Comparison of ENCODE assay signal across 8 cellular contexts in genomic region chr5:150412319-150413175, GRCh38. TPM values are rescaled to one million over a fixed set of nuclear protein-coding genes. Genes with fewer than 3 reads are reported as not detected.
A peak's percentile ranks its signal among the peaks of the same experiment; 100 is the strongest.
DNase-seq lines count a peak whose midpoint lies in the region; ATAC-seq, FAIRE-seq and TF ChIP-seq lines count a peak whose summit lies in the region.

TSS of gene CD74 (minus strand) at chr5:150412910. CDS start at chr5:150412749, 161 bp downstream.

- H3K27me3 Mint-ChIP-seq in CD8-positive, alpha-beta memory T cell: peaks cover 0 to 1% of the 10 kb centered on the region in 2 donors
- H3K27me3 Mint-ChIP-seq in IgD-negative memory B cell: peaks cover 4% of the 10 kb centered on the region

- intact Hi-C loops in HepG2 (cut with micrococcal nuclease; ENCODE audit: unreplicated experiment): loop anchor here (1.0 to 2.0 kb wide), 2 partner anchors 16 to 22 kb away; no protein-coding TSS in a partner anchor

- peak within 1 kb of the TSS; percentile 96 for H3K4me3 ChIP-seq in CD8-positive, alpha-beta memory T cell (ENCODE audit: low read length)
- H3K4me3 ChIP-seq in HepG2 (replicated peaks in 1 of 3; ENCODE audit: insufficient read depth in 1 of 3, low read depth in 2 of 3, low read length in 3 of 3): peak within 1 kb of the TSS; percentile 49 to 71 (median 55)

- no peaks in the 10 kb centered on the region for H4K20me1 ChIP-seq in HepG2 (ENCODE audit: insufficient read depth, low read length)

- H3K36me3 Mint-ChIP-seq in CD8-positive, alpha-beta memory T cell: peaks cover 0 to 25% (median 2%) of the 10 kb centered on the region in 3 donors
- H3K36me3 Mint-ChIP-seq in IgD-negative memory B cell: peaks cover 34% of the 10 kb centered on the region

- POLR2A ChIA-PET in CD8-positive, alpha-beta memory T cell (lab: Charles Lee): interaction anchor here (0.6 to 4.2 kb wide), 5 partner anchors 13 to 37 kb away, joined by 3 to 37 read pairs (median 6); partner anchors contain the start of gene RPS14
- POLR2A ChIA-PET in HepG2 (lab: Yijun Ruan, JAX): interaction anchor here (0.7 to 3.8 kb wide), 16 partner anchors 9 to 386 kb away, joined by 3 to 33 read pairs (median 5); partner anchors contain the start of genes ARSI and RPS14

- peak; percentile 76 for ATAC-seq in GM21381 (IDR thresholded peaks at IDR 0.05; ENCODE audit: unreplicated experiment)
- ATAC-seq in HepG2: peak; percentile 90

- H3K9me3 Mint-ChIP-seq in CD8-positive, alpha-beta memory T cell: peaks cover 0 to 1% (median 0%) of the 10 kb centered on the region in 5 donors
- peaks cover 0 to 3% (median 0%) of the 10 kb centered on the region in 3 donors for H3K9me3 Mint-ChIP-seq in IgD-negative memory B cell

- TF ChIP-seq POLR2A in HepG2 (IDR thresholded peaks at IDR 0.05; ENCODE audit: insufficient read depth in 1 of 2, low read depth in 2 of 2, low read length in 2 of 2): peak; percentile 88 to 91

- peaks cover 5% of the 10 kb centered on the region for H3K79me2 ChIP-seq in HepG2 (ENCODE audit: insufficient read depth, low read length)

- BruUV-seq in HepG2 (replicated peaks; lab: Mats Ljungman, UMichigan): TSS peak; percentile 79

- TF ChIP-seq EP300 in HepG2 (IDR thresholded peaks at IDR 0.05; ENCODE audit: low read depth in 2 of 2, low read length in 2 of 2) (no peak), HepG2 (CRISPR knock-in tag; IDR thresholded peaks at IDR 0.05; ENCODE audit: borderline replicate concordance) (no peak)

- CTCF ChIA-PET in CD8-positive, alpha-beta memory T cell (lab: Charles Lee): interaction anchor here (1.1 to 4.7 kb wide), 10 partner anchors 9 to 54 kb away, joined by 3 to 31 read pairs (median 4); partner anchors contain the start of gene RPS14
- CTCF ChIA-PET in HepG2 (lab: Yijun Ruan, JAX; ENCODE audit: low intra/inter-chr PET ratio, low total read pairs): interaction anchor here (1.8 kb wide), 1 partner anchor 23 kb away, joined by 5 read pairs; no protein-coding TSS in a partner anchor

- H3K4me2 ChIP-seq in HepG2 (ENCODE audit: low read depth, low read length): peak within 1 kb of the TSS; percentile 97

- H3K9ac ChIP-seq in HepG2 (ENCODE audit: insufficient read depth, low read depth, low read length): peak within 1 kb of the TSS; percentile 65

- peak within 1 kb of the TSS; percentile 82 for H2AFZ ChIP-seq in HepG2 (ENCODE audit: low read length)

- 0 out of 2 replicates have a peak, but pooled peaks have one; percentile 20 for TF ChIP-seq CTCF in HepG2 (CRISPR knock-in tag; IDR thresholded peaks at IDR 0.05)

- H3K4me1 ChIP-seq in CD8-positive, alpha-beta memory T cell (ENCODE audit: insufficient read depth, low read length): peaks cover 46% of the 10 kb centered on the region
- H3K4me1 ChIP-seq in HepG2 (ENCODE audit: insufficient read depth, low read length): peaks cover 38% of the 10 kb centered on the region

- no peaks in the 10 kb centered on the region for H3K9me3 ChIP-seq in CD8-positive, alpha-beta memory T cell (ENCODE audit: low read length)
- H3K9me3 ChIP-seq in HepG2 (ENCODE audit: low read length): no peaks in the 10 kb centered on the region

- peak within 1 kb of the TSS; percentile 98 to 100 (median 100) for H3K27ac Mint-ChIP-seq in CD8-positive, alpha-beta memory T cell
- H3K27ac Mint-ChIP-seq in IgD-negative memory B cell: peak within 1 kb of the TSS; percentile 100

- no peak for TF ChIP-seq RAD21 in HepG2 (CRISPR knock-in tag; IDR thresholded peaks at IDR 0.05)

- peak within 1 kb of the TSS; percentile 96 for H3K27ac ChIP-seq in CD8-positive, alpha-beta memory T cell (ENCODE audit: low read depth, low read length)
- peak within 1 kb of the TSS; percentile 74 for H3K27ac ChIP-seq in HepG2 (ENCODE audit: extremely low read length, insufficient read depth, low read length)

- in situ Hi-C loops in HepG2 (cut with HindIII; ENCODE audit: extremely low pct_ligation_motif_present, low pct_unique_long_range_greater_than_20kb): no loop called here

- H3K36me3 ChIP-seq in CD8-positive, alpha-beta memory T cell (ENCODE audit: insufficient read depth, low read length): peaks cover 5% of the 10 kb centered on the region
- no peaks in the 10 kb centered on the region for H3K36me3 ChIP-seq in HepG2 (replicated peaks in 1 of 2; ENCODE audit: control insufficient read depth in 1 of 2, insufficient read depth in 2 of 2, low read length in 2 of 2)

- WGBS in HepG2 (ENCODE audit: low lambda C conversion rate): 6% methylated on average over 17 of the region's 20 CpGs

- peak within 1 kb of the TSS; percentile 96 to 99 (median 97) for H3K4me3 Mint-ChIP-seq in CD8-positive, alpha-beta memory T cell
- peak within 1 kb of the TSS; percentile 97 to 100 (median 100) for H3K4me3 Mint-ChIP-seq in IgD-negative memory B cell

- FAIRE-seq in HepG2 (lab: Jason Lieb, UNC): peak; percentile 23

- H3K27me3 ChIP-seq in CD8-positive, alpha-beta memory T cell (ENCODE audit: insufficient read depth, low read length, poor library complexity, severe bottlenecking): no peaks in the 10 kb centered on the region
- H3K27me3 ChIP-seq in HepG2 (ENCODE audit: control insufficient read depth in 1 of 2, insufficient read depth in 2 of 2, low read length in 2 of 2): no peaks in the 10 kb centered on the region

- peaks cover 42 to 51% (median 46%) of the 10 kb centered on the region in 3 donors for H3K4me1 Mint-ChIP-seq in CD8-positive, alpha-beta memory T cell
- H3K4me1 Mint-ChIP-seq in IgD-negative memory B cell: peaks cover 27 to 31% (median 29%) of the 10 kb centered on the region in 3 donors

- peak; percentile 89 to 97 (median 94) for DNase-seq in CD8-positive, alpha-beta memory T cell
- peak; percentile 77 to 83 for DNase-seq in activated CD4-positive, alpha-beta T cell treated with anti-CD3 and anti-CD28 coated beads for 24 hours (ENCODE audit: low read depth in 2 of 2)
- DNase-seq in cerebellum (ENCODE audit: low spot score) (peak; percentile 54), HepG2 (ENCODE audit: low spot score) (peak; percentile 90), NCI-H2081 treated with DMSO at 0.1 percent for 48 hours (lab: John Stamatoyannopoulos, UW) (no peak)
- peak; percentile 73 to 84 (median 82) for DNase-seq in stimulated activated CD4-positive, alpha-beta T cell treated with anti-CD3 and anti-CD28 coated beads, TNF-alpha, amount 100 ng/mL, for 1 hour (ENCODE audit: low read depth in 3 of 3, low spot score in 1 of 3)

TF ChIP-seq in HepG2, 621 proteins besides CTCF, POLR2A, EP300 and RAD21 (continues in another document):
- no peak for TF ChIP-seq ZFAT (CRISPR knock-in tag; conservative IDR thresholded peaks at IDR 0.05)
- TF ChIP-seq ZNF275 (CRISPR knock-in tag; IDR thresholded peaks at IDR 0.05; ENCODE audit: borderline replicate concordance): no peak
- peak; percentile 60; the same call in 1 of the 2 replicates for TF ChIP-seq TBX2 (CRISPR knock-in tag; IDR thresholded peaks at IDR 0.05; ENCODE audit: borderline replicate concordance)
- TF ChIP-seq ATF7 (IDR thresholded peaks at IDR 0.05): no peak
- TF ChIP-seq ATF7 (CRISPR knock-in tag; IDR thresholded peaks at IDR 0.05): peak; percentile 28; the same call in 1 of the 2 replicates

RNA-seq across cellular contexts. Expression of gene CD74, which starts in this region (rescaled TPM):
- 100 to 1,000 TPM; 319 to 324 TPM for total RNA-seq in CD8-positive, alpha-beta memory T cell
- polyA plus RNA-seq in CD8-positive, alpha-beta memory T cell: 1,273 TPM
- polyA plus RNA-seq in IgD-negative memory B cell (29,718 TPM), HepG2 (2011; rRNA removed) (34.1 and 56.4 TPM in 2 replicates)
- total RNA-seq in cerebellum (11.3 TPM), HepG2 (2016; rRNA removed; fragmentation: Illumina TruSeq; extraction: Trizol) (30.1 and 84.4 TPM in 2 replicates)
- 19.1 and 22.1 TPM in 2 replicates for total RNA-seq in HepG2 (2016; cell fraction: cytosol; rRNA removed; fragmentation: Illumina TruSeq; extraction: Trizol; ENCODE audit: low read depth)
- 30.1 and 86.9 TPM in 2 replicates for total RNA-seq in HepG2 (2016; cell fraction: insoluble cytoplasmic fraction; rRNA removed; fragmentation: Illumina TruSeq; extraction: Trizol)
- 23.8 and 31.1 TPM in 2 replicates for total RNA-seq in HepG2 (2016; cell fraction: membrane; rRNA removed; fragmentation: Illumina TruSeq; extraction: Trizol)
- 88.0 and 96.2 TPM in 2 replicates for total RNA-seq in HepG2 (2016; cell fraction: nucleus; rRNA removed; fragmentation: Illumina TruSeq; extraction: Trizol)
- 24.7 and 30.8 TPM in 2 replicates for polyA plus RNA-seq in HepG2 (2011; cell fraction: cytosol; rRNA removed)
- polyA plus RNA-seq in HepG2 (2011; cell fraction: nucleus; rRNA removed): 26.5 and 30.9 TPM in 2 replicates
- 73.1 and 87.1 TPM in 2 replicates for polyA plus RNA-seq in HepG2 (2012)
- 44.1 and 51.7 TPM in 2 replicates for polyA plus RNA-seq in HepG2 (2016; cell fraction: cytosol; fragmentation: Illumina TruSeq; extraction: Trizol; ENCODE audit: low read depth)
- polyA plus RNA-seq in HepG2 (2016; cell fraction: insoluble cytoplasmic fraction; fragmentation: Illumina TruSeq; extraction: Trizol; ENCODE audit: low read depth): 52.1 and 69.3 TPM in 2 replicates
- 51.1 and 54.1 TPM in 2 replicates for polyA plus RNA-seq in HepG2 (2016; cell fraction: membrane; fragmentation: Illumina TruSeq; extraction: Trizol; ENCODE audit: low read depth)
- 232 and 243 TPM in 2 replicates for polyA plus RNA-seq in HepG2 (2016; cell fraction: nucleus; fragmentation: Illumina TruSeq; extraction: Trizol; ENCODE audit: insufficient read depth, low read depth)
- polyA minus RNA-seq in HepG2 (2011; rRNA and poly(A)+ RNA removed; ENCODE audit: low replicate concordance): 2.5 and 52.0 TPM in 2 replicates
- 21.3 and 26.3 TPM in 2 replicates for polyA minus RNA-seq in HepG2 (2011; cell fraction: cytosol; rRNA and poly(A)+ RNA removed)
- 11.5 and 16.5 TPM in 2 replicates for polyA minus RNA-seq in HepG2 (2011; cell fraction: nucleus; rRNA and poly(A)+ RNA removed)
